13 cellular contexts compared by ENCODE assay signal in the genomic region with DNA sequence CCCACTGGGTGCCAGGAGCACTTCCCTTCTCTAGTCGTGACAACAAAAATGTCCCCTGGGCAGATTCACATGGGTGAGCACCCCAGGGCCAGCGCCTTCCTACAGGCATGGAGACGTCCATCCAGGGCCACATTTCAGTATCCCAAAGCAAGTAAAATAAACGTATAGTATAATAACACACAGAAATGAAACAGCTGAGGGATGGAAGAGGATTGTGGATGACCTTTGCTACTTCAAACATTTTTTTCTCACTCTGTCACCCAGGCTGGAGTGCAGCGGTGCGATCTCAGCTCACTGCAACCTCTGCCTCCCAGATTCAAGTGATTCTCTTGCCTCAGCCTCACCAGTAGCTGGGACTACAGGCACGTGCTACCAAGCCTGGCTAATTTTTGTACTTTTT. TPM values are rescaled to one million over a fixed set of nuclear protein-coding genes. Genes with fewer than 3 reads are reported as not detected.
DNase-seq lines count a peak whose midpoint lies in the region; ATAC-seq and TF ChIP-seq lines count a peak whose summit lies in the region.
"Had no signal": no experiment of that assay in that cellular context is flagged by ENCODE, and none has a peak within 500 bp of the region (broad histone marks: within the 10 kb centered on the region; RNA-seq: fewer than 3 reads in every experiment).

No MANE protein-coding gene starts in this region.

- H3K27me3 ChIP-seq in osteoblast (ENCODE audit: insufficient read depth, low read length) (no peaks in the 10 kb centered on the region), body of pancreas (no peaks in the 10 kb centered on the region), thyroid gland (no peaks in the 10 kb centered on the region)

- intact Hi-C loops in body of pancreas (cut with DNase I) = no loop called here
- intact Hi-C loops in thyroid gland (cut with DNase I) = no loop called here

- no peak for TF ChIP-seq POLR2A in body of pancreas (IDR thresholded peaks at IDR 0.05)
- TF ChIP-seq POLR2A in thyroid gland (IDR thresholded peaks at IDR 0.05) = no peak

- H3K36me3 ChIP-seq in osteoblast (ENCODE audit: insufficient read depth, low read length) (no peaks in the 10 kb centered on the region), body of pancreas (replicated peaks in 1 of 2; ENCODE audit: insufficient read depth in 1 of 2, low read depth in 2 of 2) (no peaks in the 10 kb centered on the region), thyroid gland (peaks cover 40% of the 10 kb centered on the region in 2 donors)

- no peak for TF ChIP-seq CTCF in osteoblast (IDR thresholded peaks at IDR 0.05; ENCODE audit: extremely low read depth, low read depth, low read length)
- no peak for TF ChIP-seq CTCF in body of pancreas (IDR thresholded peaks at IDR 0.05)
- no peak for TF ChIP-seq CTCF in thyroid gland (IDR thresholded peaks at IDR 0.05)

- no peak overlapping the region for H3K4me3 ChIP-seq in osteoblast (ENCODE audit: insufficient read depth, low read length)
- no peak overlapping the region for H3K4me3 ChIP-seq in body of pancreas
- no peak overlapping the region for H3K4me3 ChIP-seq in thyroid gland (replicated peaks in 1 of 3)

- H3K79me2 ChIP-seq in osteoblast (ENCODE audit: insufficient read depth, low read length) = no peaks in the 10 kb centered on the region

- 57 to 60% methylated on average over 7 of the region's 7 CpGs for WGBS in body of pancreas, 2 donors
- WGBS in thyroid gland, 2 donors = 80 to 88% methylated on average over 7 of the region's 7 CpGs

- DNase-seq in EL = peak; percentile 73
- DNase-seq in M059J (ENCODE audit: low read depth) = peak; percentile 43
- peak; percentile 33 for DNase-seq in fibroblast of peridontal ligament (ENCODE audit: extremely low read depth)
- peak; percentile 89 for DNase-seq in osteoblast (ENCODE audit: insufficient read length, low spot score, missing footprints)
- DNase-seq in body of pancreas = no peak
- DNase-seq in thyroid gland = no peak
- no peak for DNase-seq in NCI-H1048 (lab: John Stamatoyannopoulos, UW)
- DNase-seq: AML-193, KG1, NCI-H1105 treated with DMSO at 0.1 percent for 48 hours, NCI-H187, NCI-H526 treated with DMSO at 0.1 percent for 48 hours, SIG-M5 had no signal

- H3K4me1 ChIP-seq in osteoblast (ENCODE audit: insufficient read depth, low read length) (peaks cover 12% of the 10 kb centered on the region), body of pancreas (no peaks in the 10 kb centered on the region), thyroid gland (no peaks in the 10 kb centered on the region)

- H2AFZ ChIP-seq in osteoblast (ENCODE audit: low read length) = no peak overlapping the region

- ATAC-seq in body of pancreas = no peak

- H3K9me3 ChIP-seq in osteoblast (ENCODE audit: low read depth, low read length) (no peaks in the 10 kb centered on the region), body of pancreas (no peaks in the 10 kb centered on the region), thyroid gland (no peaks in the 10 kb centered on the region)

- H3K27ac ChIP-seq in osteoblast (ENCODE audit: low read depth, low read length) (no peak overlapping the region), body of pancreas (no peak overlapping the region), thyroid gland (no peak overlapping the region)

- H3K4me2 ChIP-seq in osteoblast (ENCODE audit: insufficient read depth, low read length) = no peak overlapping the region

- no peaks in the 10 kb centered on the region for H4K20me1 ChIP-seq in osteoblast (ENCODE audit: insufficient read depth, low read length)

RNA-seq across cellular contexts. Expression of a gene that starts 28.2 kb away (rescaled TPM):
- total RNA-seq in M059J (2014; rRNA removed; shearing (Covaris generic)) = 0.22 and 0.99 TPM in 2 replicates
- total RNA-seq in osteoblast = 0.72 and 0.88 TPM in 2 replicates
- total RNA-seq in body of pancreas = under 1 TPM in 1 of 2 donors, not detected in 1; 0.66 TPM
- total RNA-seq in thyroid gland = 1 to 10 TPM in 3 of 4 donors, under 1 TPM in 1; 0.63 to 4.2 (median 2.4) TPM

RNA-seq across cellular contexts. Expression of a gene that starts 37.6 kb away (rescaled TPM):
- total RNA-seq in M059J (2014; rRNA removed; shearing (Covaris generic)) = 0.12 TPM in 1 of 2 replicates, not detected in the other
- under 0.01 and 0.29 TPM in 2 replicates for total RNA-seq in osteoblast
- total RNA-seq in body of pancreas = 10 to 100 TPM in 1 of 2 donors, 1 to 10 TPM in 1; 2.6 to 11.2 TPM
- total RNA-seq in thyroid gland = 1 to 10 TPM in 3 of 4 donors, not detected in 1; 1.9 to 7.2 (median 2.6) TPM

RNA-seq across cellular contexts. Expression of a gene that starts 50.3 kb away (rescaled TPM):
- total RNA-seq in M059J (2014; rRNA removed; shearing (Covaris generic)) = 84.9 and 205 TPM in 2 replicates
- total RNA-seq in osteoblast = 160 and 202 TPM in 2 replicates
- 10 to 100 TPM; 32.0 to 38.4 TPM for total RNA-seq in body of pancreas
- total RNA-seq in thyroid gland = 100 to 1,000 TPM in 1 of 4 donors, 10 to 100 TPM in 3; 32.8 to 265 (median 63.6) TPM

RNA-seq across cellular contexts. Expression of a gene that starts 51.0 kb away (rescaled TPM):
- 0.07 and 2.1 TPM in 2 replicates for total RNA-seq in M059J (2014; rRNA removed; shearing (Covaris generic))
- 2.7 and 4.3 TPM in 2 replicates for total RNA-seq in osteoblast
- total RNA-seq in body of pancreas = 1 to 10 TPM; 2.1 to 2.6 TPM
- total RNA-seq in thyroid gland = 1 to 10 TPM; 1.8 to 7.7 (median 3.8) TPM

RNA-seq across cellular contexts. Expression of a gene that starts 52.2 kb away (rescaled TPM):
- 0.54 and 0.94 TPM in 2 replicates for total RNA-seq in M059J (2014; rRNA removed; shearing (Covaris generic))
- total RNA-seq in osteoblast (0.36 and 0.88 TPM in 2 replicates), body of pancreas (1 to 10 TPM; 1.6 to 8.2 TPM), thyroid gland (10 to 100 TPM; 22.5 to 62.4 (median 38.4) TPM)

Comparison
In these comparisons a context has a peak if more than half of its experiments do, and no peak if none do; other contexts are left out.
1. DNase-seq: peak in EL (single experiment), M059J (single experiment), fibroblast of peridontal ligament (single experiment) and osteoblast (single experiment); none in body of pancreas (0 of 4), thyroid gland (0 of 2) and NCI-H1048 (single experiment).